ENCODE assay signal across 1 cellular context in genomic region chr19:17926044-17926443, GRCh38.
A peak's percentile ranks its signal among the peaks of the same experiment; 100 is the strongest.
TF ChIP-seq lines count a peak whose summit lies in the region.

No MANE protein-coding gene starts in this region.

TF ChIP-seq in GM12878, 131 proteins besides CTCF, POLR2A, EP300 and RAD21 (continued from another document and continues in another):
- TF ChIP-seq MYB (IDR thresholded peaks at IDR 0.05; ENCODE audit: borderline replicate concordance, low read depth, low read length) = no peak
- no peak for TF ChIP-seq ESRRA (IDR thresholded peaks at IDR 0.05; ENCODE audit: low read length)
- no peak for TF ChIP-seq EGR1 (IDR thresholded peaks at IDR 0.05; ENCODE audit: borderline replicate concordance in 1 of 2, low read depth in 2 of 2, low read length in 2 of 2)
- TF ChIP-seq EED (IDR thresholded peaks at IDR 0.05; ENCODE audit: low read depth) = no peak
- TF ChIP-seq NFYA (IDR thresholded peaks at IDR 0.05; ENCODE audit: borderline replicate concordance, low read depth, low read length) = no peak
- TF ChIP-seq GATAD2B (conservative IDR thresholded peaks at IDR 0.05; ENCODE audit: low read depth) = no peak
- TF ChIP-seq PAX5 (IDR thresholded peaks at IDR 0.05; ENCODE audit: borderline replicate concordance, low read depth, low read length) = peak; percentile 38; the same call in 1 of the 2 replicates
- TF ChIP-seq ZNF24 (IDR thresholded peaks at IDR 0.05) = no peak
- no peak for TF ChIP-seq ATF3 (IDR thresholded peaks at IDR 0.05; ENCODE audit: borderline replicate concordance, extremely low read depth, low read depth, low read length)
- no peak for TF ChIP-seq ZBTB40 (IDR thresholded peaks at IDR 0.05; ENCODE audit: borderline replicate concordance)
- 0 out of 2 replicates have a peak, but pooled peaks have one; percentile 27 for TF ChIP-seq TBL1XR1 (IDR thresholded peaks at IDR 0.05; ENCODE audit: low read depth, low read length)
- peak; percentile 54; the same call in 1 of the 2 replicates for TF ChIP-seq NR2F1 (conservative IDR thresholded peaks at IDR 0.05)
- TF ChIP-seq ZNF592 (IDR thresholded peaks at IDR 0.05) = no peak
- no peak for TF ChIP-seq HDGF (IDR thresholded peaks at IDR 0.05)
- TF ChIP-seq WRNIP1 (IDR thresholded peaks at IDR 0.05; ENCODE audit: borderline replicate concordance, low read depth, low read length) = no peak
- no peak for TF ChIP-seq IRF4 (IDR thresholded peaks at IDR 0.05; ENCODE audit: low read depth, low read length)
- peak; percentile 72 for TF ChIP-seq SKIL (IDR thresholded peaks at IDR 0.05; ENCODE audit: low read depth, poor library complexity, severe bottlenecking)
- no peak for TF ChIP-seq ELK1 (IDR thresholded peaks at IDR 0.05; ENCODE audit: low read depth, low read length)
- no peak for TF ChIP-seq SMAD5 (IDR thresholded peaks at IDR 0.05; ENCODE audit: low read depth)
- no peak for TF ChIP-seq HSF1 (IDR thresholded peaks at IDR 0.05; ENCODE audit: low read depth, low read length)
- TF ChIP-seq SREBF1 (IDR thresholded peaks at IDR 0.05; ENCODE audit: low read length) = no peak
- TF ChIP-seq ZNF217 (IDR thresholded peaks at IDR 0.05) = no peak
- TF ChIP-seq NFIC (IDR thresholded peaks at IDR 0.05; ENCODE audit: low read depth, low read length) = peak; percentile 49; the same call in 1 of the 2 replicates
- no peak for TF ChIP-seq EZH2 (IDR thresholded peaks at IDR 0.05; ENCODE audit: borderline replicate concordance, control insufficient read depth, low read depth, low read length)
- TF ChIP-seq ETV6 (conservative IDR thresholded peaks at IDR 0.05 in 1 of 2, IDR thresholded peaks at IDR 0.05 in 1 of 2; ENCODE audit: borderline replicate concordance in 1 of 2, low read depth in 1 of 2) = no peak
- TF ChIP-seq USF2 (IDR thresholded peaks at IDR 0.05; ENCODE audit: borderline replicate concordance, low read depth, low read length) = no peak
- no peak for TF ChIP-seq ZBTB33 (IDR thresholded peaks at IDR 0.05)
- peak; percentile 74; the same call in 1 of the 2 replicates for TF ChIP-seq MTA3 (IDR thresholded peaks at IDR 0.05; ENCODE audit: borderline replicate concordance, low read length)
- no peak for TF ChIP-seq KDM1A (IDR thresholded peaks at IDR 0.05; ENCODE audit: borderline replicate concordance)
- peak; percentile 50; the same call in 1 of the 2 replicates for TF ChIP-seq CBFB (IDR thresholded peaks at IDR 0.05; ENCODE audit: low read depth)
- TF ChIP-seq NR2C1 (IDR thresholded peaks at IDR 0.05) = no peak
- no peak for TF ChIP-seq NR2C2 (IDR thresholded peaks at IDR 0.05; ENCODE audit: borderline replicate concordance, control insufficient read depth, insufficient read length, low read depth)
- TF ChIP-seq RCOR1 (conservative IDR thresholded peaks at IDR 0.05; ENCODE audit: low read depth, low read length) = no peak
- no peak for TF ChIP-seq MEF2A (IDR thresholded peaks at IDR 0.05; ENCODE audit: insufficient read depth, low read depth, low read length)
- no peak for TF ChIP-seq CEBPZ (IDR thresholded peaks at IDR 0.05; ENCODE audit: low read depth, low read length)
- TF ChIP-seq ASH2L (IDR thresholded peaks at IDR 0.05; ENCODE audit: borderline replicate concordance, low read depth) = no peak
- TF ChIP-seq FOS (IDR thresholded peaks at IDR 0.05; ENCODE audit: borderline replicate concordance, extremely low read depth, insufficient read length) = no peak
- TF ChIP-seq BMI1 (IDR thresholded peaks at IDR 0.05; ENCODE audit: borderline replicate concordance) = no peak
